Comparison of ENCODE assay signal across 11 cellular contexts in genomic region chr7:37943905-37944736, GRCh38. TPM values are rescaled to one million over a fixed set of nuclear protein-coding genes. Genes with fewer than 3 reads are reported as not detected.
DNase-seq lines count a peak whose midpoint lies in the region; ATAC-seq and TF ChIP-seq lines count a peak whose summit lies in the region.
"Had no signal": no experiment of that assay in that cellular context is flagged by ENCODE, and none has a peak within 500 bp of the region (broad histone marks: within the 10 kb centered on the region; RNA-seq: fewer than 3 reads in every experiment).

No MANE protein-coding gene starts in this region.

- in situ Hi-C loops in Panc1 (cut with HindIII; ENCODE audit: low pct_unique_long_range_greater_than_20kb, low sequenced_read_pairs) = no loop called here

- no peaks in the 10 kb centered on the region for H3F3A ChIP-seq in SK-N-SH (replicated peaks; ENCODE audit: insufficient read depth)

- CTCF ChIA-PET in SK-N-SH (lab: Yijun Ruan, JAX) (interaction anchor here (2.4 to 2.7 kb wide), 2 partner anchors 27 to 43 kb away, joined by 7 to 10 read pairs; partner anchors contain the start of gene SFRP4), Panc1 (lab: Charles Lee) (interaction anchor here (1.8 kb wide), 1 partner anchor 28 kb away, joined by 8 read pairs; the partner anchor contains the start of gene SFRP4)

- H2AFZ ChIP-seq in SK-N-SH (ENCODE audit: low read depth) = no peak overlapping the region
- H2AFZ ChIP-seq: GM23248 had no signal

- H3K4me1 ChIP-seq in SK-N-SH (ENCODE audit: control insufficient read depth in 1 of 2, insufficient read depth in 2 of 2, low read depth in 1 of 2, low read length in 1 of 2) (peaks cover 0 to 4% of the 10 kb centered on the region in 2 experiments; a peak in 2 of 4 replicates), Panc1 (ENCODE audit: control insufficient read depth, insufficient read depth, low read length) (peaks cover 31% of the 10 kb centered on the region), uterus (peaks cover 0 to 7% of the 10 kb centered on the region in 2 donors)
- H3K4me1 ChIP-seq in effector memory CD4-positive, alpha-beta T cell (ENCODE audit: control insufficient read depth, insufficient read depth, low read length, poor library complexity, severe bottlenecking) = no peaks in the 10 kb centered on the region

- POLR2A ChIA-PET in SK-N-SH (lab: Yijun Ruan, JAX) (no interaction called here), Panc1 (lab: Charles Lee) (no interaction called here)

- no peak for TF ChIP-seq POLR2A in uterus (IDR thresholded peaks at IDR 0.05)

- intact Hi-C loops in Panc1 (cut with micrococcal nuclease; ENCODE audit: unreplicated experiment) (no loop called here), uterus (cut with DNase I; ENCODE audit: low total_unique reads) (no loop called here)

- H3K4me3 Mint-ChIP-seq in progenitor cell of endocrine pancreas (ENCODE audit: low read depth) = no peak overlapping the region

- H3K36me3 Mint-ChIP-seq in progenitor cell of endocrine pancreas (ENCODE audit: insufficient read depth) = no peaks in the 10 kb centered on the region

- H3K27me3 ChIP-seq in SK-N-SH (ENCODE audit: insufficient read depth) = no peaks in the 10 kb centered on the region
- no peaks in the 10 kb centered on the region for H3K27me3 ChIP-seq in Panc1 (ENCODE audit: control insufficient read depth, insufficient read depth, low read length)
- no peaks in the 10 kb centered on the region for H3K27me3 ChIP-seq in uterus
- no peaks in the 10 kb centered on the region for H3K27me3 ChIP-seq in effector memory CD4-positive, alpha-beta T cell (replicated peaks; ENCODE audit: control insufficient read depth, insufficient read depth, low read length, poor library complexity, severe bottlenecking)

- peaks cover 5% of the 10 kb centered on the region for H3K9me3 Mint-ChIP-seq in progenitor cell of endocrine pancreas (ENCODE audit: low read depth)

- H3K9me3 ChIP-seq in SK-N-SH (no peaks in the 10 kb centered on the region; the same call in 1 of the 2 replicates), Panc1 (ENCODE audit: control insufficient read depth, insufficient read depth, low read depth, low read length) (no peaks in the 10 kb centered on the region), uterus (no peaks in the 10 kb centered on the region)
- H3K9me3 ChIP-seq in effector memory CD4-positive, alpha-beta T cell (ENCODE audit: control insufficient read depth, low read length) = no peaks in the 10 kb centered on the region

- no peak overlapping the region for H3K4me2 ChIP-seq in SK-N-SH

- H3K27ac ChIP-seq in SK-N-SH (ENCODE audit: low read depth in 2 of 2, low read length in 1 of 2) (no peak overlapping the region), Panc1 (ENCODE audit: low read length) (no peak overlapping the region), uterus (peak overlapping the region; percentile 66 to 75)
- no peak overlapping the region for H3K27ac ChIP-seq in effector memory CD4-positive, alpha-beta T cell (ENCODE audit: insufficient read depth, low read length, poor library complexity, severe bottlenecking)
- H3K27ac ChIP-seq: GM23248 had no signal

- no peak for TF ChIP-seq RAD21 in SK-N-SH (IDR thresholded peaks at IDR 0.05; ENCODE audit: low read length)

- BruUV-seq in Panc1 (replicated peaks; lab: Mats Ljungman, UMichigan) = no TSS peak

- no peaks in the 10 kb centered on the region for H3K9me2 ChIP-seq in SK-N-SH

- no peaks in the 10 kb centered on the region for H4K20me1 ChIP-seq in SK-N-SH (ENCODE audit: insufficient read depth)

- TF ChIP-seq CTCF in SK-N-SH (IDR thresholded peaks at IDR 0.05) (no peak), Panc1 (IDR thresholded peaks at IDR 0.05) (no peak), uterus (IDR thresholded peaks at IDR 0.05) (no peak), progenitor cell of endocrine pancreas (IDR thresholded peaks at IDR 0.05; ENCODE audit: unreplicated experiment) (no peak)

- WGBS in SK-N-SH (ENCODE audit: low lambda C conversion rate) = 64% methylated on average over 8 of the region's 8 CpGs

- TF ChIP-seq EP300 in SK-N-SH (IDR thresholded peaks at IDR 0.05; ENCODE audit: borderline replicate concordance in 1 of 2, low read depth in 1 of 2, low read length in 1 of 2) = no peak

- no peak overlapping the region for H3K27ac Mint-ChIP-seq in progenitor cell of endocrine pancreas

- no peaks in the 10 kb centered on the region for H3K36me3 ChIP-seq in SK-N-SH (replicated peaks in 1 of 2; ENCODE audit: control insufficient read depth in 1 of 2, insufficient read depth in 2 of 2, low read length in 1 of 2)
- H3K36me3 ChIP-seq in Panc1 (ENCODE audit: control insufficient read depth, insufficient read depth, low read length) = no peaks in the 10 kb centered on the region
- H3K36me3 ChIP-seq in uterus = no peaks in the 10 kb centered on the region
- H3K36me3 ChIP-seq in effector memory CD4-positive, alpha-beta T cell (ENCODE audit: control insufficient read depth, insufficient read depth, low read length) = no peaks in the 10 kb centered on the region

- ATAC-seq in SK-N-SH treated with all-trans-retinoic acid at 6 μM for 48 hours (no peak), Panc1 (peak; percentile 43; the same call in 1 of the 2 replicates)

- no peak overlapping the region for H3K4me3 ChIP-seq in SK-N-SH (ENCODE audit: low read depth in 2 of 2, low read length in 1 of 2)
- no peak overlapping the region for H3K4me3 ChIP-seq in Panc1 (ENCODE audit: low read depth in 2 of 2, low read length in 2 of 2)
- H3K4me3 ChIP-seq in uterus = no peak overlapping the region
- H3K4me3 ChIP-seq in effector memory CD4-positive, alpha-beta T cell (ENCODE audit: insufficient read depth, low read depth, low read length, poor library complexity, severe bottlenecking) = no peak overlapping the region
- H3K4me3 ChIP-seq: GM23248 had no signal

- DNase-seq in SK-N-SH = no peak
- no peak for DNase-seq in Panc1 (ENCODE audit: low read depth, low spot score)
- DNase-seq in kidney tubule cell (ENCODE audit: low spot score) = peak; percentile 86
- DNase-seq in uterus = no peak
- no peak for DNase-seq in effector memory CD4-positive, alpha-beta T cell
- DNase-seq in SIG-M5 treated with dmso at 0.1 percent for 504 hours (lab: John Stamatoyannopoulos, UW; ENCODE audit: unreplicated experiment) = no peak
- no peak for DNase-seq in progenitor cell of endocrine pancreas (ENCODE audit: low spot score, unreplicated experiment)
- DNase-seq: GM23248, NCI-H2081 treated with DMSO at 0.1 percent for 48 hours had no signal

- peaks cover 11% of the 10 kb centered on the region for H3K4me1 Mint-ChIP-seq in progenitor cell of endocrine pancreas (ENCODE audit: low read depth)

- no peaks in the 10 kb centered on the region for H3K79me2 ChIP-seq in SK-N-SH (ENCODE audit: insufficient read depth)

- no peak overlapping the region for H3K9ac ChIP-seq in SK-N-SH
- H3K9ac ChIP-seq: GM23248 had no signal

- no peaks in the 10 kb centered on the region for H3K27me3 Mint-ChIP-seq in progenitor cell of endocrine pancreas

TF ChIP-seq in SK-N-SH treated with all-trans-retinoic acid at 6 μM for 48 hours, 23 proteins besides CTCF, POLR2A, EP300 and RAD21:
- TF ChIP-seq TOX (CRISPR knock-in tag; IDR thresholded peaks at IDR 0.05; ENCODE audit: borderline replicate concordance) (no peak), ZFP3 (CRISPR knock-in tag; IDR thresholded peaks at IDR 0.05) (no peak), ZNF8 (CRISPR knock-in tag; IDR thresholded peaks at IDR 0.05) (peak; percentile 75)

TF ChIP-seq in SK-N-SH, 30 proteins besides CTCF, POLR2A, EP300 and RAD21 (continues in another document):
- no peak for TF ChIP-seq RCOR1 (IDR thresholded peaks at IDR 0.05; ENCODE audit: low read length)
- no peak for TF ChIP-seq FOXM1 (IDR thresholded peaks at IDR 0.05; ENCODE audit: low read depth)
- TF ChIP-seq YY1 (IDR thresholded peaks at IDR 0.05; ENCODE audit: low read depth) = no peak
- no peak for TF ChIP-seq JUND (IDR thresholded peaks at IDR 0.05)
- TF ChIP-seq MXI1 (IDR thresholded peaks at IDR 0.05; ENCODE audit: low read depth, low read length) = no peak
- no peak for TF ChIP-seq TEAD4 (IDR thresholded peaks at IDR 0.05; ENCODE audit: borderline replicate concordance, insufficient read depth)
- TF ChIP-seq, protein P1, sequence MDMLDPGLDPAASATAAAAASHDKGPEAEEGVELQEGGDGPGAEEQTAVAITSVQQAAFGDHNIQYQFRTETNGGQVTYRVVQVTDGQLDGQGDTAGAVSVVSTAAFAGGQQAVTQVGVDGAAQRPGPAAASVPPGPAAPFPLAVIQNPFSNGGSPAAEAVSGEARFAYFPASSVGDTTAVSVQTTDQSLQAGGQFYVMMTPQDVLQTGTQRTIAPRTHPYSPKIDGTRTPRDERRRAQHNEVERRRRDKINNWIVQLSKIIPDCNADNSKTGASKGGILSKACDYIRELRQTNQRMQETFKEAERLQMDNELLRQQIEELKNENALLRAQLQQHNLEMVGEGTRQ (IDR thresholded peaks at IDR 0.05; ENCODE audit: borderline replicate concordance, low read depth, low read length) = no peak
- TF ChIP-seq SMC3 (IDR thresholded peaks at IDR 0.05; ENCODE audit: low read depth, low read length) = no peak
- no peak for TF ChIP-seq GABPA (IDR thresholded peaks at IDR 0.05; ENCODE audit: low read depth)
- no peak for TF ChIP-seq NFIC (IDR thresholded peaks at IDR 0.05; ENCODE audit: borderline replicate concordance)

RNA-seq across cellular contexts. Expression of gene EPDR1, which starts 23.7 kb away (rescaled TPM):
- polyA plus RNA-seq in SK-N-SH (2012; rRNA removed) = 7.4 and 10.9 TPM in 2 replicates
- 10.4 and 11.6 TPM in 2 replicates for polyA plus RNA-seq in SK-N-SH (2012; cell fraction: cytosol; rRNA removed)
- 6.5 and 8.3 TPM in 2 replicates for polyA plus RNA-seq in SK-N-SH (2012; cell fraction: nucleus; rRNA removed)
- total RNA-seq in Panc1 (2021; ENCODE audit: unreplicated experiment) (86.6 TPM), uterus (10 to 100 TPM; 14.4 to 30.4 (median 24.1) TPM), progenitor cell of endocrine pancreas (1.8 and 2.8 TPM in 2 replicates)
- 61.2 TPM for polyA plus RNA-seq in Panc1 (2012; ENCODE audit: insufficient read length)
- total RNA-seq: T-helper 1 cell treated with Interleukin-12 subunit alpha and Interleukin-12 subunit beta and Interleukin-4 antibody, amounts not matched to agents 30 ng/mL and 1 ng/mL, for 36 hours had no signal

RNA-seq across cellular contexts. Expression of gene SFRP4, which starts 27.5 kb away (rescaled TPM):
- 0.03 TPM in 1 of 2 replicates, not detected in the other for polyA plus RNA-seq in SK-N-SH (2012; rRNA removed)
- polyA plus RNA-seq in SK-N-SH (2012; cell fraction: cytosol; rRNA removed) = 0.04 TPM in 1 of 2 replicates, not detected in the other
- 0.04 and 0.05 TPM in 2 replicates for polyA plus RNA-seq in SK-N-SH (2012; cell fraction: nucleus; rRNA removed)
- total RNA-seq in Panc1 (2021; ENCODE audit: unreplicated experiment) = 0.74 TPM
- polyA plus RNA-seq in Panc1 (2012; ENCODE audit: insufficient read length) = 0.23 TPM
- total RNA-seq in uterus = 100 to 1,000 TPM in 1 of 4 donors, 10 to 100 TPM in 3; 17.4 to 107 (median 73.2) TPM
- total RNA-seq in progenitor cell of endocrine pancreas = not detected in 2 replicates
- total RNA-seq: T-helper 1 cell treated with Interleukin-12 subunit alpha and Interleukin-12 subunit beta and Interleukin-4 antibody, amounts not matched to agents 30 ng/mL and 1 ng/mL, for 36 hours had no signal

Comparison
In these comparisons a context has a peak if more than half of its experiments do, and no peak if none do; other contexts are left out.
1. H3K27ac ChIP-seq: peak in uterus (2 of 2); none in SK-N-SH (0 of 2), Panc1 (single experiment) and effector memory CD4-positive, alpha-beta T cell (single experiment).
2. RNA of gene SFRP4, which starts 27.5 kb away (total RNA-seq): 17.4 to 107 TPM in uterus; 0.74 TPM in Panc1 (single experiment) and not detected in progenitor cell of endocrine pancreas; every median in the first group is over 10 times any median in the second.